Comparison of ENCODE assay signal across 10 cellular contexts in the genomic region with DNA sequence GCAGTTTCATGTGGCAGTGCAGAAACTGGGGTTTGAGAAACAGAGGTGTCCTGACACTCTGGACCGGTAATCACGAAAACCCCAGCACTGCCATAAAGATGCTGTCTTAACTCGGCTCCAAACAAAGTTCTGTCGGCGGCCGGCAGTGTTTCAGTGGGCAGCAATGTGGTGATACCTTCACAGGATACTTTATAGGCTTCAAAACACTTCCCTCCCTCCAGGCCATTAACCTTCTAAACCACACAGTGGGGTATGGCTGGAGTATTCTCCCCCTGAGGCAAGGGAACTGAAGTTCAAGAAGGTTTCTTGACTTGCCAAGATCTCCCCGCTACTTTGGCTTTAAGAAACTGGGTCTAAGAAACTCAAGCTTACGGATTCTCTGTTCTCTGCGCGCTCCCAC. TPM values are rescaled to one million over a fixed set of nuclear protein-coding genes. Genes with fewer than 3 reads are reported as not detected.
DNase-seq lines count a peak whose midpoint lies in the region; ATAC-seq and TF ChIP-seq lines count a peak whose summit lies in the region.
"Had no signal": no experiment of that assay in that cellular context is flagged by ENCODE, and none has a peak within 500 bp of the region (broad histone marks: within the 10 kb centered on the region; RNA-seq: fewer than 3 reads in every experiment).

No MANE protein-coding gene starts in this region.

- intact Hi-C loops in colonic mucosa (cut with DNase I) = no loop called here

- ATAC-seq in HG02642 (IDR thresholded peaks at IDR 0.05; ENCODE audit: poor library complexity, unreplicated experiment) = no peak
- no peak for ATAC-seq in HG03175 (IDR thresholded peaks at IDR 0.05; ENCODE audit: unreplicated experiment)
- no peak for ATAC-seq in GM18907 (IDR thresholded peaks at IDR 0.05; ENCODE audit: unreplicated experiment)

- H3K27me3 Mint-ChIP-seq in neural crest cell (ENCODE audit: low read depth) = peaks cover 39% of the 10 kb centered on the region

- TF ChIP-seq CTCF in DOHH2 (IDR thresholded peaks at IDR 0.05; ENCODE audit: low read depth, low read length, poor library complexity, severe bottlenecking) = no peak
- TF ChIP-seq CTCF in colonic mucosa (IDR thresholded peaks at IDR 0.05) = no peak
- no peak for TF ChIP-seq CTCF in neural crest cell (conservative IDR thresholded peaks at IDR 0.05)

- H3K27me3 ChIP-seq in DOHH2 (ENCODE audit: control insufficient read depth, low read length) (peaks cover 6% of the 10 kb centered on the region), HUES48 (ENCODE audit: control insufficient read depth, insufficient read depth, low read length) (peaks cover 51% of the 10 kb centered on the region), colonic mucosa (no peaks in the 10 kb centered on the region)

- H3K9me2 ChIP-seq in DOHH2 (replicated peaks; ENCODE audit: control insufficient read depth, low read length) = no peaks in the 10 kb centered on the region

- peak overlapping the region; percentile 82 for H3K4me2 ChIP-seq in DOHH2 (ENCODE audit: low read length)

- H3K79me2 ChIP-seq in DOHH2 (ENCODE audit: control insufficient read depth, low read length) = peaks cover 71% of the 10 kb centered on the region

- H3K4me3 Mint-ChIP-seq in neural crest cell = peak overlapping the region; percentile 86

- H3K4me3 ChIP-seq in DOHH2 (ENCODE audit: low read length) (peak overlapping the region; percentile 94), HUES48 (ENCODE audit: low read depth, low read length) (peak overlapping the region; percentile 83), colonic mucosa (peak overlapping the region; percentile 48)

- H3F3A ChIP-seq in DOHH2 (ENCODE audit: control insufficient read depth, insufficient read depth) = peaks cover 44% of the 10 kb centered on the region

- DNase-seq in colonic mucosa (no peak), neural crest cell (ENCODE audit: low read depth, low spot score) (peak; percentile 13), OCI-M1 (lab: John Stamatoyannopoulos, UW) (no peak)
- DNase-seq: activated effector memory CD4-positive, alpha-beta T cell treated with Interleukin-2 at 50 U/mL for 16 hours; erythroblast had no signal

- H3K4me1 Mint-ChIP-seq in neural crest cell = peaks cover 61% of the 10 kb centered on the region

- peak overlapping the region; percentile 95 for H3K27ac ChIP-seq in DOHH2 (ENCODE audit: low read depth, low read length)
- no peak overlapping the region for H3K27ac ChIP-seq in HUES48 (ENCODE audit: low read depth, low read length)
- peak overlapping the region; percentile 88 for H3K27ac ChIP-seq in colonic mucosa

- H3K9me3 ChIP-seq in DOHH2 (ENCODE audit: control insufficient read depth, insufficient read depth, low read length) (no peaks in the 10 kb centered on the region), HUES48 (ENCODE audit: control insufficient read depth, insufficient read depth, low read length) (no peaks in the 10 kb centered on the region), colonic mucosa (no peaks in the 10 kb centered on the region)

- H3K9ac ChIP-seq in HUES48 (ENCODE audit: low read depth, low read length) = no peak overlapping the region
- H3K9ac ChIP-seq in colonic mucosa (ENCODE audit: low read depth in 2 of 2, low read length in 2 of 2) = peak overlapping the region in 1 of 2 donors; percentile 92

- peaks cover 55% of the 10 kb centered on the region for H3K36me3 ChIP-seq in DOHH2 (ENCODE audit: control insufficient read depth, low read length)
- no peaks in the 10 kb centered on the region for H3K36me3 ChIP-seq in HUES48 (ENCODE audit: control insufficient read depth, insufficient read depth, low read length)
- H3K36me3 ChIP-seq in colonic mucosa = no peaks in the 10 kb centered on the region

- no peaks in the 10 kb centered on the region for H3K9me3 Mint-ChIP-seq in neural crest cell

- H3K4me1 ChIP-seq in DOHH2 (ENCODE audit: control insufficient read depth, low read length) = peaks cover 75% of the 10 kb centered on the region
- H3K4me1 ChIP-seq in HUES48 (ENCODE audit: control insufficient read depth, insufficient read depth, low read length) = peaks cover 24% of the 10 kb centered on the region
- no peaks in the 10 kb centered on the region for H3K4me1 ChIP-seq in colonic mucosa

- no peaks in the 10 kb centered on the region for H4K20me1 ChIP-seq in DOHH2 (ENCODE audit: control insufficient read depth, insufficient read depth, low read depth, low read length)

- H3K27ac Mint-ChIP-seq in neural crest cell (ENCODE audit: unreplicated experiment) = peak overlapping the region; percentile 7

- peaks cover 4% of the 10 kb centered on the region for H3K36me3 Mint-ChIP-seq in neural crest cell (ENCODE audit: low read depth)

RNA-seq across cellular contexts. Expression of gene RUBCNL, which starts 1.1 kb away (rescaled TPM):
- total RNA-seq in colonic mucosa (10 to 100 TPM; 25.6 to 29.1 TPM), neural crest cell (29.7 and 36.4 TPM in 2 replicates)
